Comparison of ENCODE assay signal across 9 cellular contexts in genomic region chr18:44742741-44743311, GRCh38.
DNase-seq lines count a peak whose midpoint lies in the region; ATAC-seq lines count a peak whose summit lies in the region.
"Had no signal": no experiment of that assay in that cellular context is flagged by ENCODE, and none has a peak within 500 bp of the region (broad histone marks: within the 10 kb centered on the region; RNA-seq: fewer than 3 reads in every experiment).

No MANE protein-coding gene starts in this region.

- ATAC-seq in GM19023 (IDR thresholded peaks at IDR 0.05; ENCODE audit: unreplicated experiment) (no peak), GM21528 (IDR thresholded peaks at IDR 0.05; ENCODE audit: low FRiP score, unreplicated experiment) (no peak), HG03196 (IDR thresholded peaks at IDR 0.05; ENCODE audit: unreplicated experiment) (no peak)
- ATAC-seq: Panc1 had no signal

- DNase-seq in COLO668 (lab: John Stamatoyannopoulos, UW; ENCODE audit: unreplicated experiment), result peak; percentile 43
- DNase-seq in NCI-H2171 treated with DMSO at 0.1 percent for 48 hours (lab: John Stamatoyannopoulos, UW), result peak; percentile 99
- DNase-seq in occipital lobe (lab: John Stamatoyannopoulos, UW), result peak; percentile 69
- DNase-seq in GOT3 (lab: John Stamatoyannopoulos, UW), result no peak

- no peaks in the 10 kb centered on the region for H3K36me3 ChIP-seq in endocrine pancreas (ENCODE audit: control insufficient read depth, insufficient read depth, low read length)

- no peaks in the 10 kb centered on the region for H3K4me1 ChIP-seq in endocrine pancreas (ENCODE audit: control insufficient read depth, insufficient read depth, low read length)

- peak overlapping the region; percentile 45 for H3K4me3 ChIP-seq in endocrine pancreas (ENCODE audit: control insufficient read depth, insufficient read depth, low read length)

- H3K9me3 ChIP-seq in endocrine pancreas (ENCODE audit: control insufficient read depth, low read length), result no peaks in the 10 kb centered on the region

- no peaks in the 10 kb centered on the region for H3K27me3 ChIP-seq in endocrine pancreas (ENCODE audit: control insufficient read depth, insufficient read depth, low read length)

- H3K9ac ChIP-seq in endocrine pancreas (ENCODE audit: control insufficient read depth, insufficient read depth, low read length), result no peak overlapping the region
